In genomic region chr2:168772704-168773103, GRCh38 we compare ENCODE assay signal across 28 cellular contexts. TPM values are rescaled to one million over a fixed set of nuclear protein-coding genes. Genes with fewer than 3 reads are reported as not detected.
"Had no signal": no experiment of that assay in that cellular context is flagged by ENCODE, and none has a peak within 500 bp of the region (broad histone marks: within the 10 kb centered on the region; RNA-seq: fewer than 3 reads in every experiment).

No MANE protein-coding gene starts in this region.

- DNase-seq: heart right ventricle; islet precursor cell; left ventricle myocardium superior; lower lobe of right lung; mammary epithelial cell; mesenchymal stem cell; midbrain; mucosa of descending colon; naive thymus-derived CD4-positive, alpha-beta T cell; stimulated activated CD4-positive, alpha-beta T cell treated with anti-CD3 and anti-CD28 coated beads, Interleukin-12 subunit alpha, Interleukin-12 subunit beta, amount 100 ng/mL, for 4 hours; stimulated activated CD4-positive, alpha-beta T cell treated with anti-CD3 and anti-CD28 coated beads, Interleukin-15, amount 100 ng/mL, for 24 hours; stimulated activated CD4-positive, alpha-beta T cell treated with anti-CD3 and anti-CD28 coated beads, Interleukin-2, amount 100 ng/mL, for 24 hours; stimulated activated CD4-positive, alpha-beta T cell treated with anti-CD3 and anti-CD28 coated beads, Interleukin-4, amount 100 ng/mL, for 1 hour; stimulated activated naive B cell treated with anti-CD40 and anti-IgM and Interleukin-4, amounts not matched to agents 10 μg/mL and 1 μg/mL and 100 μg/mL, for 72 hours; stimulated activated naive CD8-positive, alpha-beta T cell treated with anti-CD3 and anti-CD28 coated beads, Interleukin-15, Interleukin-2, amounts not matched to agents 100 U/mL and 50 U/mL, for 24 hours; stomach; tibial artery; upper lobe of right lung; uterus had no signal

- H3K9ac ChIP-seq: parathyroid adenoma had no signal

- H3K27me3 ChIP-seq: heart right ventricle, hepatocyte, right atrium auricular region, stomach, tibial artery, upper lobe of right lung, uterus had no signal

- H3K4me1 Mint-ChIP-seq: naive thymus-derived CD4-positive, alpha-beta T cell; stimulated activated naive B cell treated with anti-CD40 and anti-IgM and Interleukin-4, amounts not matched to agents 10 μg/mL and 1 μg/mL and 100 μg/mL, for 72 hours had no signal

- H2AFZ ChIP-seq: hepatocyte, parathyroid adenoma had no signal

- H3K79me2 ChIP-seq: hepatocyte, parathyroid adenoma had no signal

- H3K36me3 ChIP-seq: lower lobe of right lung, thoracic aorta, upper lobe of right lung, uterus had no signal

- H3K4me2 ChIP-seq: hepatocyte had no signal

- H3K4me3 ChIP-seq: heart right ventricle, hepatocyte, lower lobe of right lung, mucosa of descending colon, right atrium auricular region, skin epidermis, stomach, thoracic aorta, tibial artery, upper lobe of right lung, uterus had no signal

- H3K9me3 Mint-ChIP-seq: natural killer cell treated with Interleukin-12 subunit alpha and Interleukin-12 subunit beta and Interleukin-15 and Interleukin-18, amount 100 ng/mL, for 72 hours had no signal

- H3K36me3 Mint-ChIP-seq: natural killer cell treated with Interleukin-12 subunit alpha and Interleukin-12 subunit beta and Interleukin-15 and Interleukin-18, amount 100 ng/mL, for 72 hours had no signal

- H3K27ac Mint-ChIP-seq: natural killer cell treated with Interleukin-12 subunit alpha and Interleukin-12 subunit beta and Interleukin-15 and Interleukin-18, amount 100 ng/mL, for 72 hours; stimulated activated naive B cell treated with anti-CD40 and anti-IgM and Interleukin-4, amounts not matched to agents 10 μg/mL and 1 μg/mL and 100 μg/mL, for 72 hours had no signal

- H3K27ac ChIP-seq: heart right ventricle, hepatocyte, lower lobe of right lung, parathyroid adenoma, right atrium auricular region, skin epidermis, stomach, thoracic aorta, tibial artery, upper lobe of right lung, uterus had no signal

- H3K27me3 Mint-ChIP-seq: naive thymus-derived CD4-positive, alpha-beta T cell; natural killer cell treated with Interleukin-12 subunit alpha and Interleukin-12 subunit beta and Interleukin-15 and Interleukin-18, amount 100 ng/mL, for 72 hours; stimulated activated naive B cell treated with anti-CD40 and anti-IgM and Interleukin-4, amounts not matched to agents 10 μg/mL and 1 μg/mL and 100 μg/mL, for 72 hours had no signal

- ATAC-seq: heart right ventricle; left ventricle myocardium superior; lower lobe of right lung; mucosa of descending colon; naive thymus-derived CD4-positive, alpha-beta T cell; natural killer cell treated with Interleukin-12 subunit alpha and Interleukin-12 subunit beta and Interleukin-15 and Interleukin-18, amount 100 ng/mL, for 72 hours; sciatic nerve; stimulated activated naive B cell treated with anti-CD40 and anti-IgM and Interleukin-4, amounts not matched to agents 10 μg/mL and 1 μg/mL and 100 μg/mL, for 72 hours; stimulated activated naive CD8-positive, alpha-beta T cell treated with anti-CD3 and anti-CD28 coated beads, Interleukin-15, Interleukin-2, amounts not matched to agents 100 U/mL and 50 U/mL, for 24 hours; upper lobe of right lung had no signal

- H3K4me1 ChIP-seq: stomach, tibial artery, upper lobe of right lung, uterus had no signal

- H3K9me3 ChIP-seq: lower lobe of right lung, mucosa of descending colon, right atrium auricular region, stomach, upper lobe of right lung, uterus had no signal

- H3K4me3 Mint-ChIP-seq: naive thymus-derived CD4-positive, alpha-beta T cell; natural killer cell treated with Interleukin-12 subunit alpha and Interleukin-12 subunit beta and Interleukin-15 and Interleukin-18, amount 100 ng/mL, for 72 hours; stimulated activated naive B cell treated with anti-CD40 and anti-IgM and Interleukin-4, amounts not matched to agents 10 μg/mL and 1 μg/mL and 100 μg/mL, for 72 hours had no signal

RNA-seq across cellular contexts. Expression of gene NOSTRIN, which starts 29.7 kb away (rescaled TPM):
- total RNA-seq: mammary epithelial cell; myocyte; natural killer cell treated with Interleukin-12 subunit alpha and Interleukin-12 subunit beta and Interleukin-15 and Interleukin-18, amount 100 ng/mL, for 72 hours had no signal
- polyA plus RNA-seq: mammary epithelial cell; naive thymus-derived CD4-positive, alpha-beta T cell; neural cell had no signal
